Comparison of ENCODE assay signal across 7 cellular contexts in genomic region chr1:199970125-199970524, GRCh38.
"Had no signal": no experiment of that assay in that cellular context is flagged by ENCODE, and none has a peak within 500 bp of the region (broad histone marks: within the 10 kb centered on the region; RNA-seq: fewer than 3 reads in every experiment).

No MANE protein-coding gene starts in this region.

- H3K4me3 Mint-ChIP-seq: H9, HFFc6 had no signal

- H3K4me3 ChIP-seq: GM23248, K562 had no signal

- H3K9ac ChIP-seq: GM23248 had no signal

- H3K27ac Mint-ChIP-seq: H9, HFFc6 had no signal

- ATAC-seq: K562 had no signal

- DNase-seq: GM23248, H9, HCEC 1CT, HFFc6, IMR-90, KG1 had no signal

- H3K9me3 Mint-ChIP-seq: H9, HFFc6 had no signal

- H3K27ac ChIP-seq: GM23248 had no signal
